ENCODE assay signal across 19 cellular contexts in genomic region chr11:76554767-76555166, GRCh38.
"Had no signal": no experiment of that assay in that cellular context is flagged by ENCODE, and none has a peak within 500 bp of the region (broad histone marks: within the 10 kb centered on the region; RNA-seq: fewer than 3 reads in every experiment).

No MANE protein-coding gene starts in this region.

- H3K4me3 ChIP-seq: heart left ventricle, left ventricle myocardium inferior, lower lobe of right lung, spleen, testis, tibial nerve had no signal

- H3K4me1 Mint-ChIP-seq: immature natural killer cell; memory B cell; neural crest cell; stimulated activated memory B cell treated with anti-CD40 and anti-IgM and Interleukin-4, amounts not matched to agents 10 μg/mL and 1 μg/mL and 100 μg/mL, for 72 hours had no signal

- ATAC-seq: heart left ventricle; lower lobe of right lung; naive thymus-derived CD4-positive, alpha-beta T cell; sciatic nerve had no signal

- DNase-seq: foreskin melanocyte; heart left ventricle; immature natural killer cell; left ventricle myocardium inferior; lower lobe of right lung; midbrain; naive thymus-derived CD4-positive, alpha-beta T cell; posterior cingulate gyrus; spleen; stimulated activated CD4-positive, alpha-beta T cell treated with anti-CD3 and anti-CD28 coated beads, Interleukin-15, amount 100 ng/mL, for 24 hours; stimulated activated CD4-positive, alpha-beta T cell treated with anti-CD3 and anti-CD28 coated beads, Interleukin-1b, Interleukin-23, amount 100 ng/mL, for 48 hours; stimulated activated CD4-positive, alpha-beta T cell treated with anti-CD3 and anti-CD28 coated beads, Interleukin-4, amount 100 ng/mL, for 24 hours; testis had no signal

- H3K4me1 ChIP-seq: testis had no signal

- H3K9me3 ChIP-seq: heart left ventricle, left ventricle myocardium inferior, lower lobe of right lung, spleen, testis, tibial nerve had no signal

- H3K27me3 ChIP-seq: heart left ventricle, spleen, testis, tibial nerve had no signal

- H3K27ac Mint-ChIP-seq: immature natural killer cell; memory B cell; naive thymus-derived CD4-positive, alpha-beta T cell; stimulated activated memory B cell treated with anti-CD40 and anti-IgM and Interleukin-4, amounts not matched to agents 10 μg/mL and 1 μg/mL and 100 μg/mL, for 72 hours; stimulated activated naive CD8-positive, alpha-beta T cell treated with anti-CD3 and anti-CD28 coated beads, Interleukin-15, Interleukin-2, amounts not matched to agents 100 ng/mL and 50 ng/mL, for 24 hours had no signal

- H3K36me3 ChIP-seq: left ventricle myocardium inferior, lower lobe of right lung had no signal

- H3K4me3 Mint-ChIP-seq: immature natural killer cell; memory B cell; naive thymus-derived CD4-positive, alpha-beta T cell; neural crest cell; stimulated activated memory B cell treated with anti-CD40 and anti-IgM and Interleukin-4, amounts not matched to agents 10 μg/mL and 1 μg/mL and 100 μg/mL, for 72 hours; stimulated activated naive CD8-positive, alpha-beta T cell treated with anti-CD3 and anti-CD28 coated beads, Interleukin-15, Interleukin-2, amounts not matched to agents 100 ng/mL and 50 ng/mL, for 24 hours had no signal

- H3K9me3 Mint-ChIP-seq: immature natural killer cell; neural crest cell; stimulated activated memory B cell treated with anti-CD40 and anti-IgM and Interleukin-4, amounts not matched to agents 10 μg/mL and 1 μg/mL and 100 μg/mL, for 72 hours had no signal

- H3K27ac ChIP-seq: heart left ventricle, left ventricle myocardium inferior, lower lobe of right lung, spleen, testis, tibial nerve had no signal

- H3K36me3 Mint-ChIP-seq: stimulated activated memory B cell treated with anti-CD40 and anti-IgM and Interleukin-4, amounts not matched to agents 10 μg/mL and 1 μg/mL and 100 μg/mL, for 72 hours had no signal

- H3K27me3 Mint-ChIP-seq: stimulated activated naive CD8-positive, alpha-beta T cell treated with anti-CD3 and anti-CD28 coated beads, Interleukin-15, Interleukin-2, amounts not matched to agents 100 ng/mL and 50 ng/mL, for 24 hours had no signal
